6 cellular contexts compared by ENCODE assay signal in genomic region chr16:30369091-30369937, GRCh38. TPM values are rescaled to one million over a fixed set of nuclear protein-coding genes. Genes with fewer than 3 reads are reported as not detected.
A peak's percentile ranks its signal among the peaks of the same experiment; 100 is the strongest.
DNase-seq lines count a peak whose midpoint lies in the region; ATAC-seq and TF ChIP-seq lines count a peak whose summit lies in the region.

No MANE protein-coding gene starts in this region.

- no peak for DNase-seq in dorsolateral prefrontal cortex
- no peak for DNase-seq in retinal pigment epithelial cell (ENCODE audit: low read depth)
- DNase-seq in pons (ENCODE audit: low spot score), result no peak

- intact Hi-C loops in dorsolateral prefrontal cortex (cut with DNase I), result loop anchor here in 1 of 2 donors (5.0 to 10.0 kb wide), 2 partner anchors 38 to 275 kb away; partner anchors contain the start of genes TBX6, YPEL3 and ZNF771

- H3K4me2 ChIP-seq in OCI-LY3 (ENCODE audit: low read length), result peak overlapping the region; percentile 99

- TF ChIP-seq CTCF in OCI-LY3 (IDR thresholded peaks at IDR 0.05; ENCODE audit: low read depth, low read length), result no peak
- TF ChIP-seq CTCF in dorsolateral prefrontal cortex (IDR thresholded peaks at IDR 0.05 in 54 of 56, conservative IDR thresholded peaks at IDR 0.05 in 2 of 56; ENCODE audit: low read depth in 1 of 56, partially characterized antibody in 56 of 56), result no peak
- TF ChIP-seq CTCF in retinal pigment epithelial cell (conservative IDR thresholded peaks at IDR 0.05; ENCODE audit: low read depth, low read length), result no peak

- H2AFZ ChIP-seq in OCI-LY3 (ENCODE audit: low read depth, low read length), result no peak overlapping the region

- peak overlapping the region; percentile 80 for H3K9ac ChIP-seq in OCI-LY3 (ENCODE audit: low read length)

- peaks cover 16% of the 10 kb centered on the region for H3K36me3 ChIP-seq in OCI-LY3 (replicated peaks; ENCODE audit: low read depth, low read length)

- H3K27ac ChIP-seq in OCI-LY3 (ENCODE audit: low read length) (no peak overlapping the region), dorsolateral prefrontal cortex (peak overlapping the region; percentile 21 to 100 (median 82))

- H3K9me3 ChIP-seq in OCI-LY3 (ENCODE audit: insufficient read depth, low read length), result no peaks in the 10 kb centered on the region

- peak overlapping the region; percentile 97 for H3K4me3 ChIP-seq in OCI-LY3 (ENCODE audit: low read length)
- H3K4me3 ChIP-seq in dorsolateral prefrontal cortex, result peak overlapping the region; percentile 52 to 98 (median 90)
- peak overlapping the region; percentile 87 for H3K4me3 ChIP-seq in retinal pigment epithelial cell (ENCODE audit: low read length)

- peaks cover 52% of the 10 kb centered on the region for H3K79me2 ChIP-seq in OCI-LY3 (ENCODE audit: low read length)

- peaks cover 24% of the 10 kb centered on the region for H4K20me1 ChIP-seq in OCI-LY3 (ENCODE audit: insufficient read depth, low read length)

- no peak for ATAC-seq in GM18907 (IDR thresholded peaks at IDR 0.05; ENCODE audit: unreplicated experiment)
- ATAC-seq in HG03460 (IDR thresholded peaks at IDR 0.05; ENCODE audit: unreplicated experiment), result no peak

- peaks cover 30% of the 10 kb centered on the region for H3K4me1 ChIP-seq in OCI-LY3 (ENCODE audit: low read length)

- H3K27me3 ChIP-seq in OCI-LY3 (ENCODE audit: low read depth, low read length) (no peaks in the 10 kb centered on the region), dorsolateral prefrontal cortex (no peaks in the 10 kb centered on the region)

RNA-seq across cellular contexts. Expression of gene TBC1D10B, which starts 1.0 kb away (rescaled TPM):
- 10 to 100 TPM; 50.3 to 87.6 (median 67.1) TPM for total RNA-seq in dorsolateral prefrontal cortex

RNA-seq across cellular contexts. Expression of gene MYL11, which starts 5.3 kb away (rescaled TPM):
- 1 to 10 TPM in 12 of 120 experiments, under 1 TPM in 1, not detected in 107; 0.95 to 3.8 (median 2.0) TPM for total RNA-seq in dorsolateral prefrontal cortex

RNA-seq across cellular contexts. Expression of gene SEPTIN1, which starts 13.0 kb away (rescaled TPM):
- total RNA-seq in dorsolateral prefrontal cortex, result 1 to 10 TPM; 1.6 to 8.3 (median 4.0) TPM

RNA-seq across cellular contexts. Expression of gene CD2BP2, which starts 14.2 kb away (rescaled TPM):
- total RNA-seq in dorsolateral prefrontal cortex, result 10 to 100 TPM; 45.0 to 76.5 (median 59.2) TPM

RNA-seq across cellular contexts. Expression of gene ZNF48, which starts 25.9 kb away (rescaled TPM):
- total RNA-seq in dorsolateral prefrontal cortex, result 10 to 100 TPM; 10.1 to 24.9 (median 16.6) TPM
